ENCODE assay signal across 1 cellular context in genomic region chr15:44663410-44664272, GRCh38.
TF ChIP-seq lines count a peak whose summit lies in the region.

A gene with protein sequence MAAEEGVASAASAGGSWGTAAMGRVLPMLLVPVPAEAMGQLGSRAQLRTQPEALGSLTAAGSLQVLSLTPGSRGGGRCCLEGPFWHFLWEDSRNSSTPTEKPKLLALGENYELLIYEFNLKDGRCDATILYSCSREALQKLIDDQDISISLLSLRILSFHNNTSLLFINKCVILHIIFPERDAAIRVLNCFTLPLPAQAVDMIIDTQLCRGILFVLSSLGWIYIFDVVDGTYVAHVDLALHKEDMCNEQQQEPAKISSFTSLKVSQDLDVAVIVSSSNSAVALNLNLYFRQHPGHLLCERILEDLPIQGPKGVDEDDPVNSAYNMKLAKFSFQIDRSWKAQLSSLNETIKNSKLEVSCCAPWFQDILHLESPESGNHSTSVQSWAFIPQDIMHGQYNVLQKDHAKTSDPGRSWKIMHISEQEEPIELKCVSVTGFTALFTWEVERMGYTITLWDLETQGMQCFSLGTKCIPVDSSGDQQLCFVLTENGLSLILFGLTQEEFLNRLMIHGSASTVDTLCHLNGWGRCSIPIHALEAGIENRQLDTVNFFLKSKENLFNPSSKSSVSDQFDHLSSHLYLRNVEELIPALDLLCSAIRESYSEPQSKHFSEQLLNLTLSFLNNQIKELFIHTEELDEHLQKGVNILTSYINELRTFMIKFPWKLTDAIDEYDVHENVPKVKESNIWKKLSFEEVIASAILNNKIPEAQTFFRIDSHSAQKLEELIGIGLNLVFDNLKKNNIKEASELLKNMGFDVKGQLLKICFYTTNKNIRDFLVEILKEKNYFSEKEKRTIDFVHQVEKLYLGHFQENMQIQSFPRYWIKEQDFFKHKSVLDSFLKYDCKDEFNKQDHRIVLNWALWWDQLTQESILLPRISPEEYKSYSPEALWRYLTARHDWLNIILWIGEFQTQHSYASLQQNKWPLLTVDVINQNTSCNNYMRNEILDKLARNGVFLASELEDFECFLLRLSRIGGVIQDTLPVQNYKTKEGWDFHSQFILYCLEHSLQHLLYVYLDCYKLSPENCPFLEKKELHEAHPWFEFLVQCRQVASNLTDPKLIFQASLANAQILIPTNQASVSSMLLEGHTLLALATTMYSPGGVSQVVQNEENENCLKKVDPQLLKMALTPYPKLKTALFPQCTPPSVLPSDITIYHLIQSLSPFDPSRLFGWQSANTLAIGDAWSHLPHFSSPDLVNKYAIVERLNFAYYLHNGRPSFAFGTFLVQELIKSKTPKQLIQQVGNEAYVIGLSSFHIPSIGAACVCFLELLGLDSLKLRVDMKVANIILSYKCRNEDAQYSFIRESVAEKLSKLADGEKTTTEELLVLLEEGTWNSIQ (N-terminal part only) (minus strand): TSS chr15:44663662. CDS start chr15:44663647, 15 bp downstream.

TF ChIP-seq in K562, 482 proteins besides CTCF, POLR2A, EP300 and RAD21 (continued from another document and continues in another):
- TF ChIP-seq ZBTB11 (CRISPR knock-in tag; IDR thresholded peaks at IDR 0.05): peak in 2 of 3 experiments; percentile 85 to 95; a peak in 4 of 6 replicates
- peak; percentile 85 for TF ChIP-seq RAD51 (IDR thresholded peaks at IDR 0.05; ENCODE audit: borderline replicate concordance, low read depth)
- TF ChIP-seq TAF15 (IDR thresholded peaks at IDR 0.05; ENCODE audit: low read depth, low read length): no peak
- no peak for TF ChIP-seq ZBTB26 (CRISPR knock-in tag; IDR thresholded peaks at IDR 0.05)
- peak; percentile 98 for TF ChIP-seq NRF1 (conservative IDR thresholded peaks at IDR 0.05 in 1 of 2, IDR thresholded peaks at IDR 0.05 in 1 of 2)
- peak; percentile 92 for TF ChIP-seq HNRNPL (IDR thresholded peaks at IDR 0.05; ENCODE audit: low read depth, low read length)
- TF ChIP-seq CEBPB (tag; IDR thresholded peaks at IDR 0.05): no peak
- TF ChIP-seq, protein P1, sequence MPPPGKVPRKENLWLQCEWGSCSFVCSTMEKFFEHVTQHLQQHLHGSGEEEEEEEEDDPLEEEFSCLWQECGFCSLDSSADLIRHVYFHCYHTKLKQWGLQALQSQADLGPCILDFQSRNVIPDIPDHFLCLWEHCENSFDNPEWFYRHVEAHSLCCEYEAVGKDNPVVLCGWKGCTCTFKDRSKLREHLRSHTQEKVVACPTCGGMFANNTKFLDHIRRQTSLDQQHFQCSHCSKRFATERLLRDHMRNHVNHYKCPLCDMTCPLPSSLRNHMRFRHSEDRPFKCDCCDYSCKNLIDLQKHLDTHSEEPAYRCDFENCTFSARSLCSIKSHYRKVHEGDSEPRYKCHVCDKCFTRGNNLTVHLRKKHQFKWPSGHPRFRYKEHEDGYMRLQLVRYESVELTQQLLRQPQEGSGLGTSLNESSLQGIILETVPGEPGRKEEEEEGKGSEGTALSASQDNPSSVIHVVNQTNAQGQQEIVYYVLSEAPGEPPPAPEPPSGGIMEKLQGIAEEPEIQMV (tag; conservative IDR thresholded peaks at IDR 0.05; ENCODE audit: low read depth): 0 out of 2 replicates have a peak, but pooled peaks have one; percentile 38
- peak; percentile 59; the same call in 1 of the 2 replicates for TF ChIP-seq ZNF282 (CRISPR knock-in tag; IDR thresholded peaks at IDR 0.05)
- peak; percentile 99 for TF ChIP-seq L3MBTL2 (IDR thresholded peaks at IDR 0.05)
- no peak for TF ChIP-seq RBM34 (IDR thresholded peaks at IDR 0.05; ENCODE audit: borderline replicate concordance, insufficient read depth, low read length)
- peak; percentile 12; the same call in 1 of the 2 replicates for TF ChIP-seq PHB2 (IDR thresholded peaks at IDR 0.05; ENCODE audit: low read depth)
- TF ChIP-seq AFF1 (IDR thresholded peaks at IDR 0.05; ENCODE audit: low read depth in 1 of 2, partially characterized antibody in 2 of 2): peak; percentile 24 to 46
- TF ChIP-seq ZZZ3 (IDR thresholded peaks at IDR 0.05): no peak
- no peak for TF ChIP-seq ZNF695 (CRISPR knock-in tag; IDR thresholded peaks at IDR 0.05)
- TF ChIP-seq ZC3H11A (IDR thresholded peaks at IDR 0.05; ENCODE audit: low read depth, low read length): peak; percentile 40; the same call in 1 of the 2 replicates
- no peak for TF ChIP-seq ZNF696 (CRISPR knock-in tag; conservative IDR thresholded peaks at IDR 0.05)
- 0 out of 2 replicates have a peak, but pooled peaks have one; percentile 53 for TF ChIP-seq NFATC3 (IDR thresholded peaks at IDR 0.05)
- TF ChIP-seq RFX5 (IDR thresholded peaks at IDR 0.05; ENCODE audit: low read depth, low read length): peak; percentile 57; the same call in 1 of the 2 replicates
- peak; percentile 64 for TF ChIP-seq CREB1 (IDR thresholded peaks at IDR 0.05)
- peak; percentile 76 for TF ChIP-seq CREB1 (CRISPR knock-in tag; IDR thresholded peaks at IDR 0.05)
- TF ChIP-seq CREB5 (CRISPR knock-in tag; IDR thresholded peaks at IDR 0.05): no peak
- TF ChIP-seq, protein P2, sequence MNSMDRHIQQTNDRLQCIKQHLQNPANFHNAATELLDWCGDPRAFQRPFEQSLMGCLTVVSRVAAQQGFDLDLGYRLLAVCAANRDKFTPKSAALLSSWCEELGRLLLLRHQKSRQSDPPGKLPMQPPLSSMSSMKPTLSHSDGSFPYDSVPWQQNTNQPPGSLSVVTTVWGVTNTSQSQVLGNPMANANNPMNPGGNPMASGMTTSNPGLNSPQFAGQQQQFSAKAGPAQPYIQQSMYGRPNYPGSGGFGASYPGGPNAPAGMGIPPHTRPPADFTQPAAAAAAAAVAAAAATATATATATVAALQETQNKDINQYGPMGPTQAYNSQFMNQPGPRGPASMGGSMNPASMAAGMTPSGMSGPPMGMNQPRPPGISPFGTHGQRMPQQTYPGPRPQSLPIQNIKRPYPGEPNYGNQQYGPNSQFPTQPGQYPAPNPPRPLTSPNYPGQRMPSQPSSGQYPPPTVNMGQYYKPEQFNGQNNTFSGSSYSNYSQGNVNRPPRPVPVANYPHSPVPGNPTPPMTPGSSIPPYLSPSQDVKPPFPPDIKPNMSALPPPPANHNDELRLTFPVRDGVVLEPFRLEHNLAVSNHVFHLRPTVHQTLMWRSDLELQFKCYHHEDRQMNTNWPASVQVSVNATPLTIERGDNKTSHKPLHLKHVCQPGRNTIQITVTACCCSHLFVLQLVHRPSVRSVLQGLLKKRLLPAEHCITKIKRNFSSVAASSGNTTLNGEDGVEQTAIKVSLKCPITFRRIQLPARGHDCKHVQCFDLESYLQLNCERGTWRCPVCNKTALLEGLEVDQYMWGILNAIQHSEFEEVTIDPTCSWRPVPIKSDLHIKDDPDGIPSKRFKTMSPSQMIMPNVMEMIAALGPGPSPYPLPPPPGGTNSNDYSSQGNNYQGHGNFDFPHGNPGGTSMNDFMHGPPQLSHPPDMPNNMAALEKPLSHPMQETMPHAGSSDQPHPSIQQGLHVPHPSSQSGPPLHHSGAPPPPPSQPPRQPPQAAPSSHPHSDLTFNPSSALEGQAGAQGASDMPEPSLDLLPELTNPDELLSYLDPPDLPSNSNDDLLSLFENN (IDR thresholded peaks at IDR 0.05; ENCODE audit: low read depth in 2 of 2, low read length in 2 of 2): peak in 1 of 2 experiments; percentile 54; a peak in 1 of 4 replicates
- TF ChIP-seq, protein P3, sequence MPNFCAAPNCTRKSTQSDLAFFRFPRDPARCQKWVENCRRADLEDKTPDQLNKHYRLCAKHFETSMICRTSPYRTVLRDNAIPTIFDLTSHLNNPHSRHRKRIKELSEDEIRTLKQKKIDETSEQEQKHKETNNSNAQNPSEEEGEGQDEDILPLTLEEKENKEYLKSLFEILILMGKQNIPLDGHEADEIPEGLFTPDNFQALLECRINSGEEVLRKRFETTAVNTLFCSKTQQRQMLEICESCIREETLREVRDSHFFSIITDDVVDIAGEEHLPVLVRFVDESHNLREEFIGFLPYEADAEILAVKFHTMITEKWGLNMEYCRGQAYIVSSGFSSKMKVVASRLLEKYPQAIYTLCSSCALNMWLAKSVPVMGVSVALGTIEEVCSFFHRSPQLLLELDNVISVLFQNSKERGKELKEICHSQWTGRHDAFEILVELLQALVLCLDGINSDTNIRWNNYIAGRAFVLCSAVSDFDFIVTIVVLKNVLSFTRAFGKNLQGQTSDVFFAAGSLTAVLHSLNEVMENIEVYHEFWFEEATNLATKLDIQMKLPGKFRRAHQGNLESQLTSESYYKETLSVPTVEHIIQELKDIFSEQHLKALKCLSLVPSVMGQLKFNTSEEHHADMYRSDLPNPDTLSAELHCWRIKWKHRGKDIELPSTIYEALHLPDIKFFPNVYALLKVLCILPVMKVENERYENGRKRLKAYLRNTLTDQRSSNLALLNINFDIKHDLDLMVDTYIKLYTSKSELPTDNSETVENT (CRISPR knock-in tag; IDR thresholded peaks at IDR 0.05): no peak
- TF ChIP-seq BCL6 (CRISPR knock-in tag; IDR thresholded peaks at IDR 0.05): no peak
- peak; percentile 63; the same call in 1 of the 2 replicates for TF ChIP-seq EHMT2 (IDR thresholded peaks at IDR 0.05)
- no peak; the same call in 1 of the 2 replicates for TF ChIP-seq ZNF253 (CRISPR knock-in tag; conservative IDR thresholded peaks at IDR 0.05)
- no peak for TF ChIP-seq ZNF277 (CRISPR knock-in tag; IDR thresholded peaks at IDR 0.05; ENCODE audit: borderline replicate concordance)
- TF ChIP-seq ZNF134 (CRISPR knock-in tag; conservative IDR thresholded peaks at IDR 0.05): no peak
